Comparison of ENCODE assay signal across 25 cellular contexts in the genomic region with DNA sequence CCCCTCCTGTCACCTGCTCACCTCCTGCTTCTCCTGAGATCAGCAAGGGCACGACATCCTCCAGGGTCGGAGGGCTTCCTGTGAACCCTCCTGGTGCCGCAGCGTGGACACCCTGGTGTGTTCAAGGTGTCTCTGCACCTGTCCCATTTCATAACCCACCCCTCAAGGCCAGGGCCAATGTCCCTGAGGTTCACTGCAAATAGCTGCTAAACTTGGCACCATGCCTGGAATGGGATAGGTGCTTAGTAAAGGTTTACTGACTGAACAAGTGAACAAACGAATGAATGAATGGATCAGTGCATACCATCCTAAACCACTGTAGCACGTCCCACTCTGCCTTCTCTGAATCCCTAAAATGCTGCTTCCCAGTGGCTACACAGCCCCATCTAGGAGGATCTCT. TPM values are rescaled to one million over a fixed set of nuclear protein-coding genes. Genes with fewer than 3 reads are reported as not detected.
"Had no signal": no experiment of that assay in that cellular context is flagged by ENCODE, and none has a peak within 500 bp of the region (broad histone marks: within the 10 kb centered on the region; RNA-seq: fewer than 3 reads in every experiment).

No MANE protein-coding gene starts in this region.

- H3K4me3 Mint-ChIP-seq: activated B cell treated with CpG ODN at 0.5 μM for 24 hours; activated CD4-positive, alpha-beta memory T cell treated with anti-CD3 and anti-CD28 coated beads for 36 hours; activated naive CD4-positive, alpha-beta T cell treated with anti-CD3 and anti-CD28 coated beads, Interleukin-2, amount 10 ng/mL, durations not matched to agents 7 days and 5 days; nephron; stimulated activated memory B cell treated with anti-CD40 and anti-IgM and Interleukin-4, amounts not matched to agents 10 μg/mL and 1 μg/mL and 100 μg/mL, for 72 hours; type B pancreatic cell had no signal

- DNase-seq: activated B cell treated with CpG ODN at 0.5 μM for 24 hours; activated CD4-positive, alpha-beta memory T cell treated with anti-CD3 and anti-CD28 coated beads for 36 hours; activated CD4-positive, alpha-beta T cell treated with anti-CD3 and anti-CD28 coated beads for 4 hours; activated effector memory CD4-positive, alpha-beta T cell treated with Interleukin-2 at 50 U/mL for 16 hours; activated naive CD4-positive, alpha-beta T cell treated with anti-CD3 and anti-CD28 coated beads, Interleukin-2, amount 10 ng/mL, durations not matched to agents 7 days and 5 days; activated T-cell treated with anti-CD3 and anti-CD28 coated beads, Interleukin-2, amount 50 U/mL, for 48 hours; amygdala; dermis blood vessel endothelial cell; effector memory CD4-positive, alpha-beta T cell; hypothalamus; left ventricle myocardium superior; stimulated activated CD4-positive, alpha-beta T cell treated with anti-CD3 and anti-CD28 coated beads, Interleukin-15, amount 100 ng/mL, for 24 hours; T-helper 9 cell; testis had no signal

- H3K36me3 Mint-ChIP-seq: activated CD4-positive, alpha-beta memory T cell treated with anti-CD3 and anti-CD28 coated beads for 36 hours; activated naive CD4-positive, alpha-beta T cell treated with anti-CD3 and anti-CD28 coated beads, Interleukin-2, amount 10 ng/mL, durations not matched to agents 7 days and 5 days; type B pancreatic cell had no signal

- H3K4me3 ChIP-seq: cardiac muscle cell, esophagus muscularis mucosa, pancreas, smooth muscle cell, testis, vagina had no signal

- H3K27ac Mint-ChIP-seq: activated B cell treated with CpG ODN at 0.5 μM for 24 hours; activated CD4-positive, alpha-beta memory T cell treated with anti-CD3 and anti-CD28 coated beads for 36 hours; activated naive CD4-positive, alpha-beta T cell treated with anti-CD3 and anti-CD28 coated beads, Interleukin-2, amount 10 ng/mL, durations not matched to agents 7 days and 5 days; nephron; stimulated activated memory B cell treated with anti-CD40 and anti-IgM and Interleukin-4, amounts not matched to agents 10 μg/mL and 1 μg/mL and 100 μg/mL, for 72 hours; type B pancreatic cell had no signal

- H3K27me3 Mint-ChIP-seq: activated B cell treated with CpG ODN at 0.5 μM for 24 hours; stimulated activated memory B cell treated with anti-CD40 and anti-IgM and Interleukin-4, amounts not matched to agents 10 μg/mL and 1 μg/mL and 100 μg/mL, for 72 hours had no signal

- H3K9me3 ChIP-seq: esophagus muscularis mucosa, pancreas, testis, vagina had no signal

- H3K4me2 ChIP-seq: smooth muscle cell had no signal

- ATAC-seq: left ventricle myocardium superior; pancreas; sciatic nerve; stimulated activated memory B cell treated with anti-CD40 and anti-IgM and Interleukin-4, amounts not matched to agents 10 μg/mL and 1 μg/mL and 100 μg/mL, for 72 hours had no signal

- H3K4me1 Mint-ChIP-seq: activated naive CD4-positive, alpha-beta T cell treated with anti-CD3 and anti-CD28 coated beads, Interleukin-2, amount 10 ng/mL, durations not matched to agents 7 days and 5 days had no signal

- H3K27ac ChIP-seq: esophagus muscularis mucosa, pancreas, testis, vagina had no signal

- FAIRE-seq: frontal cortex, pancreas had no signal

- H3K27me3 ChIP-seq: cardiac muscle cell, esophagus muscularis mucosa, pancreas, testis, vagina had no signal

- H3K36me3 ChIP-seq: pancreas had no signal

- H3K4me1 ChIP-seq: pancreas, testis had no signal

- H3K9me3 Mint-ChIP-seq: activated B cell treated with CpG ODN at 0.5 μM for 24 hours; activated CD4-positive, alpha-beta memory T cell treated with anti-CD3 and anti-CD28 coated beads for 36 hours; activated naive CD4-positive, alpha-beta T cell treated with anti-CD3 and anti-CD28 coated beads, Interleukin-2, amount 10 ng/mL, durations not matched to agents 7 days and 5 days; nephron; stimulated activated memory B cell treated with anti-CD40 and anti-IgM and Interleukin-4, amounts not matched to agents 10 μg/mL and 1 μg/mL and 100 μg/mL, for 72 hours; type B pancreatic cell had no signal

RNA-seq across cellular contexts. Expression of gene SIRPA, which starts 35.0 kb away (rescaled TPM):
- total RNA-seq: activated CD4-positive, alpha-beta memory T cell treated with anti-CD3 and anti-CD28 coated beads for 36 hours; T-helper 1 cell treated with Interleukin-12 subunit alpha and Interleukin-12 subunit beta and Interleukin-4 antibody, amounts not matched to agents 30 ng/mL and 1 ng/mL, for 36 hours had no signal
